ENCODE assay signal across 8 cellular contexts in the genomic region with DNA sequence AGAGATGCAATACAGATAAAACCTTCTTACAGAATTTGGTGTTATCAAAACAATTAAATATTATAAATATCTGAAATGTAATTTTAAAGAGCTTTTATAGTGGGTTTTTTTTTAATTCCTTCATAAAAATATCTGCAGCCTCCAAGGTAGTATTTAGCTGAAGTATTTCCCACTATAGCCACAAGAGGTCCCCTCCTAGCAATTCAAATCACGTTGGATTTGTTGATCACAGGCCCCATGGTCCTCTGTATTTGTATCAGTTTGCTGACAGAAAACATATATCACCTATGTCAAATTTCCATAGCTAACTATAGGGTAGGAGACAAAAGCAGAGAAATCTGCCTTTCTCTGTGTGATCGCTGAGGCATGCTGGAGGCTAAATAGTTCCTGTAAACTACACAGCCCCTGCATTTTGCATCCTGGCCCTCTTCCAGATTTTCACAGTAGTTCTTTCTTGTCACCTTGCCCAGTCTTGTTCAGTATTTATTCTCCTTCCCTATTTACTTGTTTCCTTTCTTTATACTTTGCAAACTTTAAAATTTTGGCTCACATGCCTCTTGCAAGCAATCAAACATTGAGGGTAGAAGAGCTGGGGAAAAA. TPM values are rescaled to one million over a fixed set of nuclear protein-coding genes. Genes with fewer than 3 reads are reported as not detected.
DNase-seq lines count a peak whose midpoint lies in the region; ATAC-seq and TF ChIP-seq lines count a peak whose summit lies in the region.

No MANE protein-coding gene starts in this region.

- no peak overlapping the region for H3K27ac Mint-ChIP-seq in activated CD4-positive, alpha-beta T cell treated with anti-CD3 and anti-CD28 coated beads, Interleukin-2, amount 10 ng/mL, durations not matched to agents 7 days and 5 days

- no peaks in the 10 kb centered on the region for H3K9me2 ChIP-seq in PC-3 (replicated peaks; ENCODE audit: low read length)

- peak; percentile 88 for TF ChIP-seq CTCF in PC-3 (conservative IDR thresholded peaks at IDR 0.05; ENCODE audit: low read depth, low read length)
- peak; percentile 46 for TF ChIP-seq CTCF in coronary artery (IDR thresholded peaks at IDR 0.05)
- peak; percentile 68 for TF ChIP-seq CTCF in lower lobe of right lung (IDR thresholded peaks at IDR 0.05)

- BruUV-seq in PC-3 (replicated peaks; lab: Mats Ljungman, UMichigan): no TSS peak

- DNase-seq in activated CD4-positive, alpha-beta T cell treated with anti-CD3 and anti-CD28 coated beads, Interleukin-2, amount 10 ng/mL, durations not matched to agents 7 days and 5 days: peak; percentile 44
- no peak for DNase-seq in activated CD4-positive, alpha-beta T cell treated with anti-CD3 and anti-CD28 coated beads for 48 hours
- DNase-seq in PC-3 (peak; percentile 88), coronary artery (ENCODE audit: low spot score) (no peak), lower lobe of right lung (no peak)
- no peak for DNase-seq in stimulated activated CD8-positive, alpha-beta memory T cell treated with anti-CD3 and anti-CD28 coated beads, Interleukin-4, amount 100 ng/mL, for 48 hours

- H2AFZ ChIP-seq in PC-3 (ENCODE audit: low read length): no peak overlapping the region

- H3K4me1 Mint-ChIP-seq in activated CD4-positive, alpha-beta T cell treated with anti-CD3 and anti-CD28 coated beads, Interleukin-2, amount 10 ng/mL, durations not matched to agents 7 days and 5 days: peaks cover 15% of the 10 kb centered on the region

- H3K9ac ChIP-seq in PC-3 (ENCODE audit: low read length): no peak overlapping the region

- H3K79me2 ChIP-seq in PC-3 (ENCODE audit: low read length): no peaks in the 10 kb centered on the region

- H4K20me1 ChIP-seq in PC-3 (ENCODE audit: low read length): no peaks in the 10 kb centered on the region

- H3K4me3 Mint-ChIP-seq in activated CD4-positive, alpha-beta T cell treated with anti-CD3 and anti-CD28 coated beads, Interleukin-2, amount 10 ng/mL, durations not matched to agents 7 days and 5 days: no peak overlapping the region

- no peaks in the 10 kb centered on the region for H3K36me3 Mint-ChIP-seq in activated CD4-positive, alpha-beta T cell treated with anti-CD3 and anti-CD28 coated beads, Interleukin-2, amount 10 ng/mL, durations not matched to agents 7 days and 5 days (ENCODE audit: low read depth)

- peaks cover 39% of the 10 kb centered on the region for H3K27me3 Mint-ChIP-seq in activated CD4-positive, alpha-beta T cell treated with anti-CD3 and anti-CD28 coated beads, Interleukin-2, amount 10 ng/mL, durations not matched to agents 7 days and 5 days

- no peak overlapping the region for H3K4me2 ChIP-seq in PC-3 (ENCODE audit: low read length)

- H3K4me1 ChIP-seq in PC-3 (ENCODE audit: insufficient read depth, low read length) (no peaks in the 10 kb centered on the region), lower lobe of right lung (no peaks in the 10 kb centered on the region)

- H3K27ac ChIP-seq in PC-3 (ENCODE audit: low read length) (no peak overlapping the region), coronary artery (no peak overlapping the region), lower lobe of right lung (no peak overlapping the region)

- H3K36me3 ChIP-seq in PC-3 (ENCODE audit: low read depth, low read length) (no peaks in the 10 kb centered on the region), lower lobe of right lung (no peaks in the 10 kb centered on the region)

- POLR2A ChIA-PET in activated CD4-positive, alpha-beta T cell treated with anti-CD3 and anti-CD28 coated beads, Interleukin-2, amount 10 ng/mL, durations not matched to agents 7 days and 5 days (lab: Charles Lee): no interaction called here
- POLR2A ChIA-PET in PC-3 (lab: Charles Lee; ENCODE audit: unreplicated experiment): interaction anchor here (0.7 kb wide), 2 partner anchors 86 to 487 kb away, joined by 3 to 5 read pairs; no protein-coding TSS in a partner anchor

- CTCF ChIA-PET in activated CD4-positive, alpha-beta T cell treated with anti-CD3 and anti-CD28 coated beads, Interleukin-2, amount 10 ng/mL, durations not matched to agents 7 days and 5 days (lab: Charles Lee): interaction anchor here (0.5 to 3.5 kb wide), 16 partner anchors 9 to 97 kb away, joined by 3 to 34 read pairs (median 4); no protein-coding TSS in a partner anchor
- CTCF ChIA-PET in PC-3 (lab: Charles Lee): interaction anchor here (0.6 to 2.3 kb wide), 9 partner anchors 9 to 226 kb away, joined by 3 to 53 read pairs (median 4); no protein-coding TSS in a partner anchor

- intact Hi-C loops in PC-3 (cut with micrococcal nuclease): loop anchor here (1.0 to 10.0 kb wide), 4 partner anchors 65 to 187 kb away; a partner anchor contains a TSS
- intact Hi-C loops in lower lobe of right lung (cut with DNase I): loop anchor here (5.0 kb wide), 1 partner anchor 80 kb away; no protein-coding TSS in a partner anchor

- H3F3A ChIP-seq in PC-3 (ENCODE audit: low read length, unreplicated experiment): no peaks in the 10 kb centered on the region

- peaks cover 3% of the 10 kb centered on the region for H3K9me3 Mint-ChIP-seq in activated CD4-positive, alpha-beta T cell treated with anti-CD3 and anti-CD28 coated beads, Interleukin-2, amount 10 ng/mL, durations not matched to agents 7 days and 5 days

- H3K27me3 ChIP-seq in PC-3 (ENCODE audit: low read length) (peaks cover 46% of the 10 kb centered on the region), lower lobe of right lung (ENCODE audit: low read depth) (peaks cover 9% of the 10 kb centered on the region)

- H3K4me3 ChIP-seq in PC-3 (ENCODE audit: low read length) (no peak overlapping the region), coronary artery (no peak overlapping the region), lower lobe of right lung (no peak overlapping the region)

- ATAC-seq in GM19467 (IDR thresholded peaks at IDR 0.05; ENCODE audit: unreplicated experiment) (peak; percentile 76), HG03565 (IDR thresholded peaks at IDR 0.05; ENCODE audit: unreplicated experiment) (peak; percentile 86), PC-3 (peak; percentile 100), lower lobe of right lung (peak; percentile 61 to 65)

- H3K9me3 ChIP-seq in PC-3 (ENCODE audit: low read length): no peaks in the 10 kb centered on the region
- H3K9me3 ChIP-seq in lower lobe of right lung: no peaks in the 10 kb centered on the region

RNA-seq across cellular contexts. Expression of a gene that starts 1.8 kb away (rescaled TPM):
- under 1 TPM; 0.57 to 0.58 TPM for total RNA-seq in activated CD4-positive, alpha-beta T cell treated with anti-CD3 and anti-CD28 coated beads, Interleukin-2, amount 10 ng/mL, durations not matched to agents 7 days and 5 days
- total RNA-seq in PC-3 (2014; rRNA removed): 1.4 and 1.9 TPM in 2 replicates
- not detected for total RNA-seq in lower lobe of right lung

Comparison
In these comparisons a context has a peak if more than half of its experiments do, and no peak if none do; other contexts are left out.
1. DNase-seq: peak in activated CD4-positive, alpha-beta T cell treated with anti-CD3 and anti-CD28 coated beads, Interleukin-2, amount 10 ng/mL, durations not matched to agents 7 days and 5 days (single experiment) and PC-3 (single experiment); none in activated CD4-positive, alpha-beta T cell treated with anti-CD3 and anti-CD28 coated beads for 48 hours (single experiment), coronary artery (single experiment), lower lobe of right lung (single experiment) and stimulated activated CD8-positive, alpha-beta memory T cell treated with anti-CD3 and anti-CD28 coated beads, Interleukin-4, amount 100 ng/mL, for 48 hours (single experiment).
2. Peak in every context shown above with its lines, with median percentiles within 50 percentile points of each other: ATAC-seq and CTCF ChIP-seq.